In genomic region chr19:55117063-55117635, GRCh38 we compare ENCODE assay signal across 6 cellular contexts. TPM values are rescaled to one million over a fixed set of nuclear protein-coding genes. Genes with fewer than 3 reads are reported as not detected.
DNase-seq lines count a peak whose midpoint lies in the region; ATAC-seq, FAIRE-seq and TF ChIP-seq lines count a peak whose summit lies in the region.

No MANE protein-coding gene starts in this region.

- H3K4me2 ChIP-seq in mesenchymal stem cell (ENCODE audit: low read length, poor library complexity, severe bottlenecking) = peak overlapping the region; percentile 90

- H3K27ac ChIP-seq in mesenchymal stem cell (ENCODE audit: low read length, poor library complexity, severe bottlenecking) = no peak overlapping the region

- H3K14ac ChIP-seq in mesenchymal stem cell (ENCODE audit: low read length in 2 of 2) = peak overlapping the region in 1 of 2 experiments; percentile 86

- no peaks in the 10 kb centered on the region for H3K27me3 Mint-ChIP-seq in activated T-helper 17 cell treated with anti-CD3 and anti-CD28 coated beads, Interleukin-2, amount 50 U/mL, for 72 hours

- H2AK5ac ChIP-seq in mesenchymal stem cell (ENCODE audit: low read length, severe bottlenecking) = no peak overlapping the region

- H3K79me1 ChIP-seq in mesenchymal stem cell (replicated peaks; ENCODE audit: low read length, poor library complexity, severe bottlenecking) = peaks cover 13% of the 10 kb centered on the region

- H3K4me3 Mint-ChIP-seq in activated T-helper 17 cell treated with anti-CD3 and anti-CD28 coated beads, Interleukin-2, amount 50 U/mL, for 72 hours = peak overlapping the region; percentile 97

- H3K23ac ChIP-seq in mesenchymal stem cell (ENCODE audit: low read length in 2 of 2) = peak overlapping the region; percentile 1 to 100

- H3K4ac ChIP-seq in mesenchymal stem cell (ENCODE audit: low read depth in 1 of 2, low read length in 2 of 2) = peak overlapping the region; percentile 84 to 98

- H3K4me1 Mint-ChIP-seq in activated T-helper 17 cell treated with anti-CD3 and anti-CD28 coated beads, Interleukin-2, amount 50 U/mL, for 72 hours = peaks cover 17% of the 10 kb centered on the region

- in situ Hi-C loops in ACHN (cut with HindIII; ENCODE audit: low pct_ligation_motif_present, low pct_unique_long_range_greater_than_20kb, low sequenced_read_pairs) = no loop called here

- no peaks in the 10 kb centered on the region for H3K27me3 ChIP-seq in mesenchymal stem cell (ENCODE audit: control insufficient read depth in 1 of 2, insufficient read depth in 1 of 2, low read length in 2 of 2)

- H4K91ac ChIP-seq in mesenchymal stem cell (ENCODE audit: low read length) = peak overlapping the region; percentile 72

- peak overlapping the region; percentile 33 for H2BK15ac ChIP-seq in mesenchymal stem cell (ENCODE audit: low read depth, poor library complexity, severe bottlenecking)

- peaks cover 51% of the 10 kb centered on the region for H3K4me1 ChIP-seq in mesenchymal stem cell (ENCODE audit: control insufficient read depth, insufficient read depth, low read depth, low read length)

- H2BK120ac ChIP-seq in mesenchymal stem cell (ENCODE audit: low read depth, low read length) = peak overlapping the region; percentile 94

- no peaks in the 10 kb centered on the region for H3K9me3 ChIP-seq in mesenchymal stem cell (ENCODE audit: control insufficient read depth, low read length)

- H3K36me3 Mint-ChIP-seq in activated T-helper 17 cell treated with anti-CD3 and anti-CD28 coated beads, Interleukin-2, amount 50 U/mL, for 72 hours (ENCODE audit: low read depth) = peaks cover 20% of the 10 kb centered on the region

- no peak overlapping the region for H2BK5ac ChIP-seq in mesenchymal stem cell (ENCODE audit: low read depth, low read length, poor library complexity, severe bottlenecking)

- H3K9me3 Mint-ChIP-seq in activated T-helper 17 cell treated with anti-CD3 and anti-CD28 coated beads, Interleukin-2, amount 50 U/mL, for 72 hours = no peaks in the 10 kb centered on the region

- peak overlapping the region; percentile 100 for H3K9ac ChIP-seq in mesenchymal stem cell (ENCODE audit: low read length)

- peak overlapping the region; percentile 64 for H2AFZ ChIP-seq in mesenchymal stem cell (ENCODE audit: low read depth, low read length)

- ATAC-seq in activated T-helper 17 cell treated with anti-CD3 and anti-CD28 coated beads, Interleukin-2, amount 50 U/mL, for 72 hours (replicated peaks) = peak; percentile 8

- H4K8ac ChIP-seq in mesenchymal stem cell (ENCODE audit: low read length) = peak overlapping the region; percentile 77

- peaks cover 2 to 23% of the 10 kb centered on the region in 2 experiments for H3K36me3 ChIP-seq in mesenchymal stem cell (ENCODE audit: control insufficient read depth in 1 of 2, insufficient read depth in 2 of 2, low read depth in 1 of 2, low read length in 2 of 2)

- peak; percentile 90 for TF ChIP-seq POLR2A in H54 (IDR thresholded peaks at IDR 0.05; ENCODE audit: low read depth, low read length)

- peak overlapping the region; percentile 94 for H3K27ac Mint-ChIP-seq in activated T-helper 17 cell treated with anti-CD3 and anti-CD28 coated beads, Interleukin-2, amount 50 U/mL, for 72 hours

- peak overlapping the region; percentile 23 to 92 for H3K18ac ChIP-seq in mesenchymal stem cell (ENCODE audit: low read depth in 1 of 2, low read length in 2 of 2)

- no peak for FAIRE-seq in H54 (lab: Jason Lieb, UNC)

- H3K4me3 ChIP-seq in mesenchymal stem cell (ENCODE audit: insufficient read depth in 1 of 2, low read depth in 1 of 2, low read length in 2 of 2) = peak overlapping the region; percentile 73 to 99

- 0% methylated on average over 17 of the region's 88 CpGs for WGBS in mesenchymal stem cell

- peak overlapping the region in 1 of 2 experiments; percentile 43 for H2BK12ac ChIP-seq in mesenchymal stem cell (ENCODE audit: low read length in 2 of 2)

- DNase-seq in ACHN (peak; percentile 8), H54 (ENCODE audit: insufficient read length, low spot score) (peak; percentile 63), mesenchymal stem cell (no peak), RKO (ENCODE audit: low spot score) (no peak), AG08396 (ENCODE audit: low spot score) (no peak)

RNA-seq across cellular contexts. Expression of gene PPP1R12C, which starts 0.3 kb away (rescaled TPM):
- 10 to 100 TPM; 74.5 to 94.8 TPM for total RNA-seq in activated T-helper 17 cell treated with anti-CD3 and anti-CD28 coated beads, Interleukin-2, amount 50 U/mL, for 72 hours
- 83.1 TPM for polyA plus RNA-seq in mesenchymal stem cell (2013, experiment 1 of 2)
- 80.0 TPM for polyA plus RNA-seq in mesenchymal stem cell (2013, experiment 2 of 2)

RNA-seq across cellular contexts. Expression of gene TNNT1, which starts 31.9 kb away (rescaled TPM):
- total RNA-seq in activated T-helper 17 cell treated with anti-CD3 and anti-CD28 coated beads, Interleukin-2, amount 50 U/mL, for 72 hours = not detected
- polyA plus RNA-seq in mesenchymal stem cell (2013, experiment 1 of 2) = 1.2 TPM
- 0.99 TPM for polyA plus RNA-seq in mesenchymal stem cell (2013, experiment 2 of 2)

RNA-seq across cellular contexts. Expression of gene TNNI3, which starts 40.4 kb away (rescaled TPM):
- total RNA-seq in activated T-helper 17 cell treated with anti-CD3 and anti-CD28 coated beads, Interleukin-2, amount 50 U/mL, for 72 hours = not detected
- polyA plus RNA-seq in mesenchymal stem cell (2013, experiment 1 of 2) = 0.18 TPM
- polyA plus RNA-seq in mesenchymal stem cell (2013, experiment 2 of 2) = 0.18 TPM

RNA-seq across cellular contexts. Expression of gene EPS8L1, which starts 41.5 kb away (rescaled TPM):
- 1 to 10 TPM; 1.4 to 2.1 TPM for total RNA-seq in activated T-helper 17 cell treated with anti-CD3 and anti-CD28 coated beads, Interleukin-2, amount 50 U/mL, for 72 hours
- polyA plus RNA-seq in mesenchymal stem cell (2013, experiment 1 of 2) = 5.2 TPM
- 4.9 TPM for polyA plus RNA-seq in mesenchymal stem cell (2013, experiment 2 of 2)

RNA-seq across cellular contexts. Expression of gene DNAAF3, which starts 49.3 kb away (rescaled TPM):
- total RNA-seq in activated T-helper 17 cell treated with anti-CD3 and anti-CD28 coated beads, Interleukin-2, amount 50 U/mL, for 72 hours = under 1 TPM in 1 of 2 donors, not detected in 1; 0.35 TPM
- 0.37 TPM for polyA plus RNA-seq in mesenchymal stem cell (2013, experiment 1 of 2)
- polyA plus RNA-seq in mesenchymal stem cell (2013, experiment 2 of 2) = 0.45 TPM

Comparison
In these comparisons a context has a peak if more than half of its experiments do, and no peak if none do; other contexts are left out.
1. DNase-seq: peak in ACHN (single experiment) and H54 (single experiment); none in mesenchymal stem cell (single experiment), RKO (single experiment) and AG08396 (single experiment).